Comparison of ENCODE assay signal across 30 cellular contexts in the genomic region with DNA sequence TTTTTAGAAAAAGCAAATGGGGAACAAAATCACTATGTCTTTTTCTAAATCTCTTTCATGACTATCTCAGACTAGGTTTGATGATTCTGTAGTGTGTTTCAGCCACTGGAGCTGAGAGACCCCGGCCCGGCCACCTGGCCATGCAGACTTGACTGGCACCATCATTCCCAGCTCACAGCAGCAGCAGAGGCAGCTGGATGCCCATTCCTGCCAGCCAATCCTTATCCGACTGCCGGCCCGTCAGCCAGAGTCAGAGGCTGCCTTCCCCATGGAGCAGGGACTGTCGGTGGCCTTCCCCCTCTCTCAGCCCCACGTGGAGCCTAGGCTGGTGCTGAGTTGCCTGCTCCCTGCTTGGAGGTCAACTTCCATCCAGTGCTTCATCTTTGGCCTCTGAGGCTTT.
"Had no signal": no experiment of that assay in that cellular context is flagged by ENCODE, and none has a peak within 500 bp of the region (broad histone marks: within the 10 kb centered on the region; RNA-seq: fewer than 3 reads in every experiment).

No MANE protein-coding gene starts in this region.

- H3K4me3 Mint-ChIP-seq: activated CD8-positive, alpha-beta memory T cell treated with anti-CD3 and anti-CD28 coated beads, Interleukin-2, amount 10 ng/mL, durations not matched to agents 7 days and 5 days; activated naive CD4-positive, alpha-beta T cell treated with anti-CD3 and anti-CD28 coated beads, Interleukin-2, amount 50 U/mL, for 24 hours; activated T-cell treated with anti-CD3 and anti-CD28 coated beads, Interleukin-2, amount 50 U/mL, for 24 hours; activated T-helper 1 cell treated with anti-CD3 and anti-CD28 coated beads, Interleukin-12 subunit alpha, Interleukin-12 subunit beta, Interleukin-2, Interleukin-4 antibody, amounts not matched to agents 30 ng/mL and 10 ng/mL and 1 ng/mL, durations not matched to agents 14 hours and 24 hours and 36 hours; WTC11 had no signal

- H3K4me1 Mint-ChIP-seq: activated naive CD4-positive, alpha-beta T cell treated with anti-CD3 and anti-CD28 coated beads, Interleukin-2, amount 50 U/mL, for 24 hours had no signal

- H3K4me3 ChIP-seq: breast epithelium, K562, SJCRH30 had no signal

- H3K27me3 Mint-ChIP-seq: activated naive CD4-positive, alpha-beta T cell treated with anti-CD3 and anti-CD28 coated beads, Interleukin-2, amount 50 U/mL, for 24 hours had no signal

- ATAC-seq: K562, Panc1, SK-N-SH treated with all-trans-retinoic acid at 6 μM for 48 hours, WTC11 had no signal

- H3K9me3 ChIP-seq: breast epithelium, SJCRH30 had no signal

- H3K27ac ChIP-seq: breast epithelium, SJCRH30 had no signal

- H3K27ac Mint-ChIP-seq: activated naive CD4-positive, alpha-beta T cell treated with anti-CD3 and anti-CD28 coated beads, Interleukin-2, amount 50 U/mL, for 24 hours; activated T-cell treated with anti-CD3 and anti-CD28 coated beads, Interleukin-2, amount 50 U/mL, for 24 hours; activated T-helper 1 cell treated with anti-CD3 and anti-CD28 coated beads, Interleukin-12 subunit alpha, Interleukin-12 subunit beta, Interleukin-2, Interleukin-4 antibody, amounts not matched to agents 30 ng/mL and 10 ng/mL and 1 ng/mL, durations not matched to agents 14 hours and 24 hours and 36 hours had no signal

- DNase-seq: activated CD4-positive, alpha-beta T cell treated with anti-CD3 and anti-CD28 coated beads for 48 hours; activated CD4-positive, alpha-beta T cell treated with anti-CD3 and anti-CD28 coated beads, Interleukin-2, amount 50 U/mL, for 48 hours; activated CD4-positive, CD25-positive, alpha-beta regulatory T cell treated with anti-CD3 and anti-CD28 coated beads, Interleukin-2, amount 50 U/mL, for 72 hours; activated CD8-positive, alpha-beta memory T cell treated with anti-CD3 and anti-CD28 coated beads, Interleukin-2, amount 10 ng/mL, durations not matched to agents 7 days and 5 days; activated effector memory CD4-positive, alpha-beta T cell treated with Interleukin-2 at 50 U/mL for 16 hours; activated naive CD4-positive, alpha-beta T cell; activated T-cell treated with anti-CD3 and anti-CD28 coated beads, Interleukin-2, amount 50 U/mL, for 24 hours; aorta; caudate nucleus; Karpas-422; NCI-H1105 treated with DMSO at 0.1 percent for 48 hours; NCI-H1436 treated with DMSO at 0.1 percent for 48 hours; NCI-H187; NCI-H2081 treated with DMSO at 0.1 percent for 48 hours; NCI-H2171; NCI-H226; NCI-H526 treated with DMSO at 0.1 percent for 48 hours; NCI-H82; OCI-M1; Right ventricle myocardium superior; RPMI8226; SJCRH30; SW 1271 had no signal

- H3K36me3 Mint-ChIP-seq: activated CD8-positive, alpha-beta memory T cell treated with anti-CD3 and anti-CD28 coated beads, Interleukin-2, amount 10 ng/mL, durations not matched to agents 7 days and 5 days; activated naive CD4-positive, alpha-beta T cell treated with anti-CD3 and anti-CD28 coated beads, Interleukin-2, amount 50 U/mL, for 24 hours; WTC11 had no signal

- H3K9me3 Mint-ChIP-seq: activated naive CD4-positive, alpha-beta T cell treated with anti-CD3 and anti-CD28 coated beads, Interleukin-2, amount 50 U/mL, for 24 hours; activated T-cell treated with anti-CD3 and anti-CD28 coated beads, Interleukin-2, amount 50 U/mL, for 24 hours; activated T-helper 1 cell treated with anti-CD3 and anti-CD28 coated beads, Interleukin-12 subunit alpha, Interleukin-12 subunit beta, Interleukin-2, Interleukin-4 antibody, amounts not matched to agents 30 ng/mL and 10 ng/mL and 1 ng/mL, durations not matched to agents 14 hours and 24 hours and 36 hours; WTC11 had no signal

- H3K4me1 ChIP-seq: SJCRH30 had no signal

- H3K27me3 ChIP-seq: breast epithelium had no signal

- H3K36me3 ChIP-seq: breast epithelium, SJCRH30 had no signal
